Comparison of ENCODE assay signal across 20 cellular contexts in genomic region chr5:39446231-39446630, GRCh38. TPM values are rescaled to one million over a fixed set of nuclear protein-coding genes. Genes with fewer than 3 reads are reported as not detected.
"Had no signal": no experiment of that assay in that cellular context is flagged by ENCODE, and none has a peak within 500 bp of the region (broad histone marks: within the 10 kb centered on the region; RNA-seq: fewer than 3 reads in every experiment).

No MANE protein-coding gene starts in this region.

- H3K4me3 Mint-ChIP-seq: activated naive CD4-positive, alpha-beta T cell treated with anti-CD3 and anti-CD28 coated beads for 36 hours; activated naive CD8-positive, alpha-beta T cell treated with anti-CD3 and anti-CD28 coated beads, Interleukin-2, amount 50 U/mL, for 24 hours; effector memory CD8-positive, alpha-beta T cell; naive thymus-derived CD8-positive, alpha-beta T cell had no signal

- DNase-seq: activated CD4-positive, alpha-beta T cell treated with anti-CD3 and anti-CD28 coated beads for 1 hour; activated CD4-positive, alpha-beta T cell treated with anti-CD3 and anti-CD28 coated beads, Interleukin-2, amount 50 U/mL, for 4 hours; activated naive CD4-positive, alpha-beta T cell treated with anti-CD3 and anti-CD28 coated beads for 36 hours; activated naive CD8-positive, alpha-beta T cell treated with anti-CD3 and anti-CD28 coated beads, Interleukin-2, amount 50 U/mL, for 24 hours; activated T-cell treated with anti-CD3 and anti-CD28 coated beads for 4 hours; aorta; cerebellar nuclear complex; effector memory CD8-positive, alpha-beta T cell; heart right ventricle; naive thymus-derived CD8-positive, alpha-beta T cell; retina; stimulated activated CD4-positive, alpha-beta T cell treated with anti-CD3 and anti-CD28 coated beads, Interleukin-4, amount 100 ng/mL, for 1 hour; stimulated activated naive CD4-positive, alpha-beta T cell; substantia nigra; T-helper 9 cell had no signal

- H3K4me1 Mint-ChIP-seq: naive thymus-derived CD8-positive, alpha-beta T cell had no signal

- H3K27ac ChIP-seq: breast epithelium, epithelial cell of prostate, gastroesophageal sphincter had no signal

- H3K4me1 ChIP-seq: breast epithelium had no signal

- H3K36me3 ChIP-seq: breast epithelium, gastroesophageal sphincter, heart right ventricle, tibial nerve had no signal

- ATAC-seq: activated naive CD8-positive, alpha-beta T cell treated with anti-CD3 and anti-CD28 coated beads, Interleukin-2, amount 50 U/mL, for 24 hours; effector memory CD8-positive, alpha-beta T cell; gastroesophageal sphincter; heart right ventricle; naive thymus-derived CD8-positive, alpha-beta T cell had no signal

- H3K27ac Mint-ChIP-seq: activated naive CD4-positive, alpha-beta T cell treated with anti-CD3 and anti-CD28 coated beads for 36 hours; activated naive CD8-positive, alpha-beta T cell treated with anti-CD3 and anti-CD28 coated beads, Interleukin-2, amount 50 U/mL, for 24 hours; activated T-helper 2 cell treated with anti-CD3 and anti-CD28 coated beads, Interferon-gamma antibody, Interleukin-2, Interleukin-4, amounts not matched to agents 10 μg/mL and 5 μg/mL and 100 μg/mL, durations not matched to agents 14 hours and 24 hours and 36 hours; effector memory CD8-positive, alpha-beta T cell; naive thymus-derived CD8-positive, alpha-beta T cell had no signal

- H3K9me3 Mint-ChIP-seq: activated naive CD4-positive, alpha-beta T cell treated with anti-CD3 and anti-CD28 coated beads for 36 hours; activated naive CD8-positive, alpha-beta T cell treated with anti-CD3 and anti-CD28 coated beads, Interleukin-2, amount 50 U/mL, for 24 hours; activated T-helper 2 cell treated with anti-CD3 and anti-CD28 coated beads, Interferon-gamma antibody, Interleukin-2, Interleukin-4, amounts not matched to agents 10 μg/mL and 5 μg/mL and 100 μg/mL, durations not matched to agents 14 hours and 24 hours and 36 hours; effector memory CD8-positive, alpha-beta T cell; naive thymus-derived CD8-positive, alpha-beta T cell had no signal

- H3K27me3 ChIP-seq: breast epithelium, gastroesophageal sphincter, heart right ventricle, tibial nerve had no signal

- H3K27me3 Mint-ChIP-seq: activated naive CD8-positive, alpha-beta T cell treated with anti-CD3 and anti-CD28 coated beads, Interleukin-2, amount 50 U/mL, for 24 hours had no signal

- H3K36me3 Mint-ChIP-seq: naive thymus-derived CD8-positive, alpha-beta T cell had no signal

- H3K4me3 ChIP-seq: breast epithelium, gastroesophageal sphincter, heart right ventricle, tibial nerve had no signal

- H3K9me3 ChIP-seq: breast epithelium, gastroesophageal sphincter, heart right ventricle, tibial nerve had no signal

RNA-seq across cellular contexts. Expression of gene DAB2, which starts 21.5 kb away (rescaled TPM):
- total RNA-seq: activated naive CD4-positive, alpha-beta T cell treated with anti-CD3 and anti-CD28 coated beads for 36 hours; activated T-helper 2 cell treated with anti-CD3 and anti-CD28 coated beads, Interferon-gamma antibody, Interleukin-2, Interleukin-4, amounts not matched to agents 10 μg/mL and 5 μg/mL and 100 μg/mL, durations not matched to agents 14 hours and 24 hours and 36 hours had no signal
